8 cellular contexts compared by ENCODE assay signal in the genomic region with DNA sequence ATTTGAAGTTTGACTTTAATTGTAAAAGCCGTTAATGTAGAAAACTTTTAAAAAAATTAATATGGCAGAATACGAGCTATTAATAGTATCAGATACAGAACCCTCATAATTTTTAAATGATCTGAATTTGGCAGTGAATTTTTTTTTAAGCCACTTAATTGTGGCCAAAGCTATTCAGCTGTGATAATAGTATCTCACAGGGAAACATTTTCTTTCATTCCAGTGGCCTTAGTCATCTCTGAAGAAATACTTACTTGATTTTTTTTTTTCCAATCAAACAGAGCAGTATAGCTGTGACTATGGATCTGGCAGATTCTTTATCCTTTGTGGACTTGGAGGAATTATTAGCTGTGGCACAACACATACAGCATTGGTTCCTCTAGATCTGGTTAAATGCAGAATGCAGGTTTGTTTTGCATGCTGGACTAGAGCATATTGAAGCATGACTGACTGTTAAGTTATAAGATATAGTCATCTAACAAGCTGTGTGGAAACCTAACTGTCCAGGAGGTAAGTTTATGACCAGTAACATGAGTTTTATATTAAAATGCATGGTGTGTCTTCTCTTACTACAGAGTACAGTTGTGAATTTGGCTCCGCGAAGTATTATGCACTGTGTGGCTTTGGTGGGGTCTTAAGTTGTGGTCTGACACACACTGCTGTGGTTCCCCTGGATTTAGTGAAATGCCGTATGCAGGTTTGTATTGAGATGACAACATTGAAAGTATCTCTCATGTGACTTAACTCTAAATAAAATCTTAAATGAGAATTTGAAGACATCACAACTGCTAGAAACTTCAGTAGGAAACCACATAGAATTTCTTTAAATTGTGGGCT. TPM values are rescaled to one million over a fixed set of nuclear protein-coding genes. Genes with fewer than 3 reads are reported as not detected.
DNase-seq lines count a peak whose midpoint lies in the region; ATAC-seq and TF ChIP-seq lines count a peak whose summit lies in the region.

No MANE protein-coding gene starts in this region.

- peak overlapping the region; percentile 94 for H3K4me3 ChIP-seq in PC-3 (ENCODE audit: low read length)
- peak overlapping the region; percentile 91 for H3K4me3 ChIP-seq in neural cell (ENCODE audit: low read length)

- H3K9ac ChIP-seq in PC-3 (ENCODE audit: low read length) (peak overlapping the region; percentile 99), neural cell (ENCODE audit: low read length) (peak overlapping the region; percentile 97)

- H3K27ac ChIP-seq in PC-3 (ENCODE audit: low read length): no peak overlapping the region
- H3K27ac ChIP-seq in neural cell (ENCODE audit: low read length): no peak overlapping the region

- no peak overlapping the region for H2AFZ ChIP-seq in PC-3 (ENCODE audit: low read length)
- H2AFZ ChIP-seq in neural cell (ENCODE audit: low read depth, low read length): no peak overlapping the region

- intact Hi-C loops in PC-3 (cut with micrococcal nuclease) (no loop called here), posterior cingulate gyrus (cut with DNase I) (no loop called here)

- peak overlapping the region; percentile 90 for H3K4me2 ChIP-seq in PC-3 (ENCODE audit: low read length)
- H3K4me2 ChIP-seq in neural cell (ENCODE audit: low read length): peak overlapping the region; percentile 85

- no peak for TF ChIP-seq EP300 in neural cell (conservative IDR thresholded peaks at IDR 0.05; ENCODE audit: poor library complexity, severe bottlenecking)

- H3K9me3 ChIP-seq in PC-3 (ENCODE audit: low read length): no peaks in the 10 kb centered on the region
- no peaks in the 10 kb centered on the region for H3K9me3 ChIP-seq in neural cell (ENCODE audit: low read length)

- H3K36me3 ChIP-seq in PC-3 (ENCODE audit: low read depth, low read length) (peaks cover 57% of the 10 kb centered on the region), neural cell (ENCODE audit: insufficient read depth, low read length) (peaks cover 11% of the 10 kb centered on the region)

- BruUV-seq in PC-3 (replicated peaks; lab: Mats Ljungman, UMichigan): TSS peak; percentile 33

- H3K9me2 ChIP-seq in PC-3 (replicated peaks; ENCODE audit: low read length) (no peaks in the 10 kb centered on the region), neural cell (ENCODE audit: insufficient read depth, low read length) (no peaks in the 10 kb centered on the region)

- no peaks in the 10 kb centered on the region for H3K27me3 ChIP-seq in PC-3 (ENCODE audit: low read length)
- H3K27me3 ChIP-seq in neural cell (ENCODE audit: insufficient read depth, low read depth, low read length): no peaks in the 10 kb centered on the region

- DNase-seq in ELR (ENCODE audit: low read depth) (peak; percentile 86), PC-3 (peak; percentile 70), T-helper 9 cell (no peak), NCI-H774 (lab: John Stamatoyannopoulos, UW) (no peak), NCI-H1092 treated with DMSO at 0.1 percent for 48 hours (lab: John Stamatoyannopoulos, UW) (no peak), posterior cingulate gyrus (no peak)
- DNase-seq in effector CD8-positive, alpha-beta T cell (lab: John Stamatoyannopoulos, UW): peak; percentile 13

- no peak for TF ChIP-seq RAD21 in neural cell (conservative IDR thresholded peaks at IDR 0.05)

- CTCF ChIA-PET in PC-3 (lab: Charles Lee): interaction anchor here (1.6 kb wide), 1 partner anchor 28 kb away, joined by 4 read pairs; no protein-coding TSS in a partner anchor

- 0 out of 2 replicates have a peak, but pooled peaks have one; percentile 4 for ATAC-seq in PC-3

- H3K79me2 ChIP-seq in PC-3 (ENCODE audit: low read length) (peaks cover 66% of the 10 kb centered on the region), neural cell (replicated peaks; ENCODE audit: insufficient read depth, low read length) (peaks cover 44% of the 10 kb centered on the region)

- H4K20me1 ChIP-seq in PC-3 (ENCODE audit: low read length) (peaks cover 55% of the 10 kb centered on the region), neural cell (ENCODE audit: insufficient read depth) (no peaks in the 10 kb centered on the region)

- peaks cover 5% of the 10 kb centered on the region for H3F3A ChIP-seq in PC-3 (ENCODE audit: low read length, unreplicated experiment)
- H3F3A ChIP-seq in neural cell (ENCODE audit: insufficient read depth, low read length, poor library complexity, severe bottlenecking): no peaks in the 10 kb centered on the region

- TF ChIP-seq CTCF in PC-3 (conservative IDR thresholded peaks at IDR 0.05; ENCODE audit: low read depth, low read length) (no peak), neural cell (IDR thresholded peaks at IDR 0.05; ENCODE audit: poor library complexity, severe bottlenecking) (no peak)

- H3K4me1 ChIP-seq in PC-3 (ENCODE audit: insufficient read depth, low read length): peaks cover 12% of the 10 kb centered on the region

- POLR2A ChIA-PET in PC-3 (lab: Charles Lee; ENCODE audit: unreplicated experiment): interaction anchor here (0.6 kb wide), 1 partner anchor 48 kb away, joined by 4 read pairs; no protein-coding TSS in a partner anchor

TF ChIP-seq in neural cell, 6 proteins besides CTCF, POLR2A, EP300 and RAD21:
- TF ChIP-seq, protein P1, sequence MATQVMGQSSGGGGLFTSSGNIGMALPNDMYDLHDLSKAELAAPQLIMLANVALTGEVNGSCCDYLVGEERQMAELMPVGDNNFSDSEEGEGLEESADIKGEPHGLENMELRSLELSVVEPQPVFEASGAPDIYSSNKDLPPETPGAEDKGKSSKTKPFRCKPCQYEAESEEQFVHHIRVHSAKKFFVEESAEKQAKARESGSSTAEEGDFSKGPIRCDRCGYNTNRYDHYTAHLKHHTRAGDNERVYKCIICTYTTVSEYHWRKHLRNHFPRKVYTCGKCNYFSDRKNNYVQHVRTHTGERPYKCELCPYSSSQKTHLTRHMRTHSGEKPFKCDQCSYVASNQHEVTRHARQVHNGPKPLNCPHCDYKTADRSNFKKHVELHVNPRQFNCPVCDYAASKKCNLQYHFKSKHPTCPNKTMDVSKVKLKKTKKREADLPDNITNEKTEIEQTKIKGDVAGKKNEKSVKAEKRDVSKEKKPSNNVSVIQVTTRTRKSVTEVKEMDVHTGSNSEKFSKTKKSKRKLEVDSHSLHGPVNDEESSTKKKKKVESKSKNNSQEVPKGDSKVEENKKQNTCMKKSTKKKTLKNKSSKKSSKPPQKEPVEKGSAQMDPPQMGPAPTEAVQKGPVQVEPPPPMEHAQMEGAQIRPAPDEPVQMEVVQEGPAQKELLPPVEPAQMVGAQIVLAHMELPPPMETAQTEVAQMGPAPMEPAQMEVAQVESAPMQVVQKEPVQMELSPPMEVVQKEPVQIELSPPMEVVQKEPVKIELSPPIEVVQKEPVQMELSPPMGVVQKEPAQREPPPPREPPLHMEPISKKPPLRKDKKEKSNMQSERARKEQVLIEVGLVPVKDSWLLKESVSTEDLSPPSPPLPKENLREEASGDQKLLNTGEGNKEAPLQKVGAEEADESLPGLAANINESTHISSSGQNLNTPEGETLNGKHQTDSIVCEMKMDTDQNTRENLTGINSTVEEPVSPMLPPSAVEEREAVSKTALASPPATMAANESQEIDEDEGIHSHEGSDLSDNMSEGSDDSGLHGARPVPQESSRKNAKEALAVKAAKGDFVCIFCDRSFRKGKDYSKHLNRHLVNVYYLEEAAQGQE (IDR thresholded peaks at IDR 0.05; ENCODE audit: borderline replicate concordance): no peak
- TF ChIP-seq POLR2AphosphoS5 (IDR thresholded peaks at IDR 0.05) (no peak), TAF1 (IDR thresholded peaks at IDR 0.05; ENCODE audit: low read depth) (no peak), EZH2 (IDR thresholded peaks at IDR 0.05; ENCODE audit: borderline replicate concordance, insufficient read depth, low read length, poor library complexity, severe bottlenecking) (no peak), MXI1 (conservative IDR thresholded peaks at IDR 0.05; ENCODE audit: poor library complexity, severe bottlenecking) (no peak), SMC3 (conservative IDR thresholded peaks at IDR 0.05; ENCODE audit: poor library complexity) (no peak)

RNA-seq across cellular contexts. Expression of gene SLC25A3, which starts 1.9 kb away (rescaled TPM):
- total RNA-seq in PC-3 (2014; rRNA removed): 466 and 547 TPM in 2 replicates
- 615 and 655 TPM in 2 replicates for polyA plus RNA-seq in neural cell
- 420 and 428 TPM in 2 replicates for polyA minus RNA-seq in neural cell

RNA-seq across cellular contexts. Expression of gene IKBIP, which starts 49.2 kb away (rescaled TPM):
- total RNA-seq in PC-3 (2014; rRNA removed): 11.1 and 14.6 TPM in 2 replicates
- 5.6 and 11.5 TPM in 2 replicates for polyA plus RNA-seq in neural cell
- 5.1 and 5.8 TPM in 2 replicates for polyA minus RNA-seq in neural cell

RNA-seq across cellular contexts. Expression of gene APAF1, which starts 49.7 kb away (rescaled TPM):
- 8.5 and 10.1 TPM in 2 replicates for total RNA-seq in PC-3 (2014; rRNA removed)
- 32.2 and 34.8 TPM in 2 replicates for polyA plus RNA-seq in neural cell
- polyA minus RNA-seq in neural cell: 39.4 and 46.1 TPM in 2 replicates

Comparison
In these comparisons a context has a peak if more than half of its experiments do, and no peak if none do; other contexts are left out.
1. DNase-seq: peak in ELR (single experiment), PC-3 (single experiment) and effector CD8-positive, alpha-beta T cell (single experiment); none in T-helper 9 cell (single experiment), NCI-H774 (single experiment), NCI-H1092 treated with DMSO at 0.1 percent for 48 hours (single experiment) and posterior cingulate gyrus (0 of 10).